ENCODE assay signal across 7 cellular contexts in genomic region chr7:121328508-121329459, GRCh38. TPM values are rescaled to one million over a fixed set of nuclear protein-coding genes. Genes with fewer than 3 reads are reported as not detected.
DNase-seq lines count a peak whose midpoint lies in the region; ATAC-seq and TF ChIP-seq lines count a peak whose summit lies in the region.

WNT16 (plus strand) TSS chr7:121329000; CDS start chr7:121329293, 293 bp downstream.

- no peaks in the 10 kb centered on the region for H3K9me3 ChIP-seq in SJCRH30 (replicated peaks)
- H3K9me3 ChIP-seq in prostate gland: no peaks in the 10 kb centered on the region

- no peaks in the 10 kb centered on the region for H3K4me1 ChIP-seq in SJCRH30
- no peaks in the 10 kb centered on the region for H3K4me1 ChIP-seq in prostate gland (replicated peaks)

- no peak for TF ChIP-seq POLR2A in prostate gland (IDR thresholded peaks at IDR 0.05)

- TF ChIP-seq CTCF in fibroblast of the aortic adventitia (IDR thresholded peaks at IDR 0.05; ENCODE audit: insufficient read depth, low read length) (no peak), prostate gland (IDR thresholded peaks at IDR 0.05) (no peak)

- ATAC-seq in GM19372 (IDR thresholded peaks at IDR 0.05; ENCODE audit: low read depth, unreplicated experiment) (peak; percentile 37), HG02884 (IDR thresholded peaks at IDR 0.05; ENCODE audit: unreplicated experiment) (no peak), HG03025 (IDR thresholded peaks at IDR 0.05; ENCODE audit: low FRiP score, unreplicated experiment) (no peak), HG02970 (IDR thresholded peaks at IDR 0.05; ENCODE audit: low FRiP score, unreplicated experiment) (no peak)

- DNase-seq in SJCRH30 (no peak), fibroblast of the aortic adventitia (ENCODE audit: low read depth) (no peak), prostate gland (ENCODE audit: low spot score) (no peak)

- intact Hi-C loops in prostate gland (cut with DNase I): no loop called here

- H3K36me3 ChIP-seq in SJCRH30 (no peaks in the 10 kb centered on the region), prostate gland (no peaks in the 10 kb centered on the region)

- 13% methylated on average over 37 of the region's 40 CpGs for WGBS in prostate gland

- H3K27ac ChIP-seq in SJCRH30 (no peak within 1 kb of the TSS), prostate gland (no peak within 1 kb of the TSS)

- H3K27me3 ChIP-seq in SJCRH30 (no peaks in the 10 kb centered on the region), prostate gland (replicated peaks; ENCODE audit: insufficient read depth) (peaks cover 16% of the 10 kb centered on the region)

- H3K4me3 ChIP-seq in SJCRH30 (peak within 1 kb of the TSS; percentile 63), fibroblast of the aortic adventitia (ENCODE audit: low read depth, low read length) (peak within 1 kb of the TSS; percentile 63), prostate gland (peak within 1 kb of the TSS; percentile 10 to 16)

RNA-seq across cellular contexts. Expression of gene WNT16, which starts in this region (rescaled TPM):
- total RNA-seq in SJCRH30 (2014; rRNA removed; shearing (Covaris generic)): 0.06 TPM in 1 of 2 replicates, not detected in the other
- total RNA-seq in fibroblast of the aortic adventitia (ENCODE audit: low replicate concordance): 0.16 and 2.7 TPM in 2 replicates
- 1 to 10 TPM in 1 of 2 donors, under 1 TPM in 1; 0.23 to 1.1 TPM for total RNA-seq in prostate gland

Comparison
In these comparisons a context has a peak if more than half of its experiments do, and no peak if none do; other contexts are left out.
1. H3K4me3 ChIP-seq: peak in every context shown above with its lines; median percentile 63 in SJCRH30; 63 in fibroblast of the aortic adventitia; 13 in prostate gland.